Comparison of ENCODE assay signal across 16 cellular contexts in genomic region chr1:165747632-165748452, GRCh38.
"Had no signal": no experiment of that assay in that cellular context is flagged by ENCODE, and none has a peak within 500 bp of the region (broad histone marks: within the 10 kb centered on the region; RNA-seq: fewer than 3 reads in every experiment).

No MANE protein-coding gene starts in this region.

- H3K27me3 ChIP-seq: breast epithelium, dorsolateral prefrontal cortex, esophagus squamous epithelium, testis had no signal

- ATAC-seq: left cardiac atrium; stimulated activated naive CD8-positive, alpha-beta T cell treated with anti-CD3 and anti-CD28 coated beads, Interleukin-15, amount 100 ng/mL, for 72 hours; WTC11 had no signal

- H3K27ac Mint-ChIP-seq: activated naive CD4-positive, alpha-beta T cell treated with anti-CD3 and anti-CD28 coated beads, Interleukin-2, amount 10 ng/mL, durations not matched to agents 7 days and 5 days; activated T-helper 2 cell treated with anti-CD3 and anti-CD28 coated beads, Interferon-gamma antibody, Interleukin-2, Interleukin-4, amounts not matched to agents 10 μg/mL and 5 μg/mL and 100 μg/mL, durations not matched to agents 14 hours and 24 hours and 36 hours; stimulated activated naive CD8-positive, alpha-beta T cell treated with anti-CD3 and anti-CD28 coated beads, Interleukin-15, amount 100 ng/mL, for 72 hours; WTC11 had no signal

- H3K9me3 ChIP-seq: breast epithelium, esophagus squamous epithelium, testis had no signal

- H3K27ac ChIP-seq: breast epithelium, dorsolateral prefrontal cortex, esophagus squamous epithelium, testis had no signal

- H3K9me3 Mint-ChIP-seq: activated naive CD4-positive, alpha-beta T cell treated with anti-CD3 and anti-CD28 coated beads, Interleukin-2, amount 10 ng/mL, durations not matched to agents 7 days and 5 days; activated T-helper 2 cell treated with anti-CD3 and anti-CD28 coated beads, Interferon-gamma antibody, Interleukin-2, Interleukin-4, amounts not matched to agents 10 μg/mL and 5 μg/mL and 100 μg/mL, durations not matched to agents 14 hours and 24 hours and 36 hours; immature natural killer cell; stimulated activated naive CD8-positive, alpha-beta T cell treated with anti-CD3 and anti-CD28 coated beads, Interleukin-15, amount 100 ng/mL, for 72 hours; T-helper 1 cell treated with Interleukin-12 subunit alpha and Interleukin-12 subunit beta and Interleukin-4 antibody, amounts not matched to agents 30 μg/mL and 1 μg/mL, for 36 hours; WTC11 had no signal

- DNase-seq: activated CD4-positive, alpha-beta T cell treated with anti-CD3 and anti-CD28 coated beads for 48 hours; activated naive CD4-positive, alpha-beta T cell treated with anti-CD3 and anti-CD28 coated beads, Interleukin-2, amount 10 ng/mL, durations not matched to agents 7 days and 5 days; dorsolateral prefrontal cortex; esophagus squamous epithelium; foreskin fibroblast; glutamatergic neuron; immature natural killer cell; left cardiac atrium; stimulated activated CD4-positive, alpha-beta T cell treated with anti-CD3 and anti-CD28 coated beads, Interleukin-15, amount 100 ng/mL, for 24 hours; stimulated activated CD4-positive, alpha-beta T cell treated with anti-CD3 and anti-CD28 coated beads, Interleukin-4, amount 100 ng/mL, for 4 hours; stimulated activated naive CD8-positive, alpha-beta T cell treated with anti-CD3 and anti-CD28 coated beads, Interleukin-15, amount 100 ng/mL, for 72 hours; testis had no signal

- H3K4me3 ChIP-seq: breast epithelium, dorsolateral prefrontal cortex, esophagus squamous epithelium, testis had no signal

- H3K27me3 Mint-ChIP-seq: activated naive CD4-positive, alpha-beta T cell treated with anti-CD3 and anti-CD28 coated beads, Interleukin-2, amount 10 ng/mL, durations not matched to agents 7 days and 5 days; stimulated activated naive CD8-positive, alpha-beta T cell treated with anti-CD3 and anti-CD28 coated beads, Interleukin-15, amount 100 ng/mL, for 72 hours had no signal

- H3K4me1 Mint-ChIP-seq: activated naive CD4-positive, alpha-beta T cell treated with anti-CD3 and anti-CD28 coated beads, Interleukin-2, amount 10 ng/mL, durations not matched to agents 7 days and 5 days; stimulated activated naive CD8-positive, alpha-beta T cell treated with anti-CD3 and anti-CD28 coated beads, Interleukin-15, amount 100 ng/mL, for 72 hours; WTC11 had no signal

- H3K4me3 Mint-ChIP-seq: activated naive CD4-positive, alpha-beta T cell treated with anti-CD3 and anti-CD28 coated beads, Interleukin-2, amount 10 ng/mL, durations not matched to agents 7 days and 5 days; immature natural killer cell; stimulated activated naive CD8-positive, alpha-beta T cell treated with anti-CD3 and anti-CD28 coated beads, Interleukin-15, amount 100 ng/mL, for 72 hours; T-helper 1 cell treated with Interleukin-12 subunit alpha and Interleukin-12 subunit beta and Interleukin-4 antibody, amounts not matched to agents 30 μg/mL and 1 μg/mL, for 36 hours; WTC11 had no signal

- H3K4me1 ChIP-seq: breast epithelium, esophagus squamous epithelium, testis had no signal
